In genomic region chr11:119512373-119512772, GRCh38 we compare ENCODE assay signal across 26 cellular contexts.
DNase-seq lines count a peak whose midpoint lies in the region; ATAC-seq, FAIRE-seq and TF ChIP-seq lines count a peak whose summit lies in the region.
"Had no signal": no experiment of that assay in that cellular context is flagged by ENCODE, and none has a peak within 500 bp of the region (broad histone marks: within the 10 kb centered on the region; RNA-seq: fewer than 3 reads in every experiment).

No MANE protein-coding gene starts in this region.

- H3K4me1 ChIP-seq in suprapubic skin = peaks cover 13% of the 10 kb centered on the region
- H3K4me1 ChIP-seq: upper lobe of right lung had no signal

- H3K9me3 ChIP-seq in suprapubic skin = no peaks in the 10 kb centered on the region
- H3K9me3 ChIP-seq: gastroesophageal sphincter, upper lobe of right lung had no signal

- no peaks in the 10 kb centered on the region for H3K9me3 Mint-ChIP-seq in neural crest cell
- H3K9me3 Mint-ChIP-seq: activated CD4-positive, alpha-beta T cell treated with anti-CD3 and anti-CD28 coated beads, Interleukin-2, amount 10 ng/mL, durations not matched to agents 24 days and 14 days had no signal

- H3K27me3 Mint-ChIP-seq in neural crest cell (ENCODE audit: low read depth) = peaks cover 17% of the 10 kb centered on the region
- H3K27me3 Mint-ChIP-seq: activated CD4-positive, alpha-beta T cell treated with anti-CD3 and anti-CD28 coated beads, Interleukin-2, amount 10 ng/mL, durations not matched to agents 24 days and 14 days had no signal

- peak; percentile 36 for DNase-seq in NCI-H2107 treated with DMSO at 0.1 percent for 48 hours (lab: John Stamatoyannopoulos, UW; ENCODE audit: unreplicated experiment)
- DNase-seq in NCI-H2107 (lab: John Stamatoyannopoulos, UW) = no peak
- DNase-seq in NCI-H1436 (lab: John Stamatoyannopoulos, UW) = peak; percentile 75
- no peak for DNase-seq in neural crest cell (ENCODE audit: low read depth, low spot score)
- DNase-seq in H54 (ENCODE audit: insufficient read length, low spot score) = no peak
- DNase-seq in suprapubic skin (ENCODE audit: low spot score in 2 of 2) = no peak
- DNase-seq in T-helper 2 cell = no peak
- DNase-seq: 8988T; activated CD4-positive, alpha-beta T cell treated with anti-CD3 and anti-CD28 coated beads, Interleukin-2, amount 10 ng/mL, durations not matched to agents 24 days and 14 days; activated CD8-positive, alpha-beta memory T cell treated with anti-CD3 and anti-CD28 coated beads, Interleukin-2, amount 50 U/mL, for 4 hours; activated gamma-delta T cell treated with Interleukin-2 at 50 U/mL for 16 hours; erythroblast; GDM1; GM23248; kidney glomerular epithelial cell; mesendoderm; NCI-H1930; Right ventricle myocardium superior; SW 1271; upper lobe of right lung had no signal

- WGBS in suprapubic skin = 35% methylated on average over 3 of the region's 3 CpGs

- TF ChIP-seq EP300 in suprapubic skin (IDR thresholded peaks at IDR 0.05) = no peak

- no peak overlapping the region for H3K4me3 Mint-ChIP-seq in neural crest cell
- H3K4me3 Mint-ChIP-seq: activated CD4-positive, alpha-beta T cell treated with anti-CD3 and anti-CD28 coated beads, Interleukin-2, amount 10 ng/mL, durations not matched to agents 24 days and 14 days; nephron had no signal

- no peaks in the 10 kb centered on the region for H3K36me3 ChIP-seq in suprapubic skin
- H3K36me3 ChIP-seq: gastroesophageal sphincter, upper lobe of right lung had no signal

- no peak overlapping the region for H3K27ac ChIP-seq in suprapubic skin
- H3K27ac ChIP-seq: gastroesophageal sphincter, GM23248, upper lobe of right lung had no signal

- TF ChIP-seq POLR2A in H54 (IDR thresholded peaks at IDR 0.05; ENCODE audit: low read depth, low read length) (no peak), suprapubic skin (IDR thresholded peaks at IDR 0.05) (no peak)

- H3K27me3 ChIP-seq in suprapubic skin = peaks cover 5% of the 10 kb centered on the region
- H3K27me3 ChIP-seq: gastroesophageal sphincter, upper lobe of right lung had no signal

- H3K4me1 Mint-ChIP-seq in neural crest cell = peaks cover 8% of the 10 kb centered on the region

- no peak for FAIRE-seq in H54 (lab: Jason Lieb, UNC)
- FAIRE-seq: GM12891, K562, TTC549 had no signal

- no peaks in the 10 kb centered on the region for H3K36me3 Mint-ChIP-seq in neural crest cell (ENCODE audit: low read depth)

- no peak overlapping the region for H3K4me3 ChIP-seq in suprapubic skin
- H3K4me3 ChIP-seq: gastroesophageal sphincter, GM23248, K562, upper lobe of right lung had no signal

- H3K27ac Mint-ChIP-seq in neural crest cell (ENCODE audit: unreplicated experiment) = peak overlapping the region; percentile 85
- H3K27ac Mint-ChIP-seq: activated CD4-positive, alpha-beta T cell treated with anti-CD3 and anti-CD28 coated beads, Interleukin-2, amount 10 ng/mL, durations not matched to agents 24 days and 14 days; nephron had no signal

- ATAC-seq in GM21447 (IDR thresholded peaks at IDR 0.05; ENCODE audit: unreplicated experiment) = peak; percentile 50
- ATAC-seq: gastroesophageal sphincter, K562 had no signal

- TF ChIP-seq CTCF in neural crest cell (conservative IDR thresholded peaks at IDR 0.05) (no peak), suprapubic skin (IDR thresholded peaks at IDR 0.05) (no peak)

Comparison
In these comparisons a context has a peak if more than half of its experiments do, and no peak if none do; other contexts are left out.
1. DNase-seq: peak in NCI-H2107 treated with DMSO at 0.1 percent for 48 hours (single experiment) and NCI-H1436 (single experiment); none in NCI-H2107 (single experiment), neural crest cell (single experiment), H54 (single experiment), suprapubic skin (0 of 2) and T-helper 2 cell (0 of 5).